Comparison of ENCODE assay signal across 14 cellular contexts in genomic region chr6:136594671-136595070, GRCh38. TPM values are rescaled to one million over a fixed set of nuclear protein-coding genes. Genes with fewer than 3 reads are reported as not detected.
A peak's percentile ranks its signal among the peaks of the same experiment; 100 is the strongest.
DNase-seq lines count a peak whose midpoint lies in the region; ATAC-seq and TF ChIP-seq lines count a peak whose summit lies in the region.
"Had no signal": no experiment of that assay in that cellular context is flagged by ENCODE, and none has a peak within 500 bp of the region (broad histone marks: within the 10 kb centered on the region; RNA-seq: fewer than 3 reads in every experiment).

No MANE protein-coding gene starts in this region.

- H3F3A ChIP-seq in SK-N-SH (replicated peaks; ENCODE audit: insufficient read depth), result peaks cover 22% of the 10 kb centered on the region

- H3K9me3 Mint-ChIP-seq in osteocyte (ENCODE audit: unreplicated experiment), result no peaks in the 10 kb centered on the region

- TF ChIP-seq EP300 in SK-N-SH (IDR thresholded peaks at IDR 0.05; ENCODE audit: borderline replicate concordance in 1 of 2, low read depth in 1 of 2, low read length in 1 of 2), result no peak

- H3K4me2 ChIP-seq in SK-N-SH (peak overlapping the region; percentile 64; the same call in 1 of the 2 replicates), Karpas-422 (ENCODE audit: low read depth, low read length, poor library complexity, severe bottlenecking) (no peak overlapping the region)

- no peak overlapping the region for H3K4me3 Mint-ChIP-seq in osteocyte (ENCODE audit: unreplicated experiment)

- intact Hi-C loops in ascending aorta (cut with DNase I), result loop anchor here (2.0 kb wide), 1 partner anchor 14 kb away; no protein-coding TSS in a partner anchor
- intact Hi-C loops in left colon (cut with DNase I, micrococcal nuclease), result no loop called here

- H3K27ac Mint-ChIP-seq in osteocyte (ENCODE audit: unreplicated experiment), result peak overlapping the region; percentile 65

- CTCF ChIA-PET in SK-N-SH (lab: Yijun Ruan, JAX), result interaction anchor here (1.1 to 1.3 kb wide), 2 partner anchors 14 to 198 kb away, joined by 4 to 5 read pairs; partner anchors contain the start of gene MAP3K5

- 93% methylated on average over 8 of the region's 8 CpGs for WGBS in SK-N-SH (ENCODE audit: low lambda C conversion rate)

- H3K36me3 ChIP-seq in SK-N-SH (replicated peaks in 1 of 2; ENCODE audit: control insufficient read depth in 1 of 2, insufficient read depth in 2 of 2, low read length in 1 of 2) (peaks cover 5 to 18% of the 10 kb centered on the region in 2 experiments), Karpas-422 (ENCODE audit: insufficient read depth, low read length) (no peaks in the 10 kb centered on the region), ascending aorta (peaks cover 29 to 55% of the 10 kb centered on the region in 2 donors)

- TF ChIP-seq RAD21 in SK-N-SH (IDR thresholded peaks at IDR 0.05; ENCODE audit: low read length), result no peak

- H3K79me2 ChIP-seq in SK-N-SH (ENCODE audit: insufficient read depth), result no peaks in the 10 kb centered on the region
- H3K79me2 ChIP-seq in Karpas-422 (ENCODE audit: low read length), result no peaks in the 10 kb centered on the region

- DNase-seq in SK-N-SH (no peak), Karpas-422 (peak; percentile 28), ascending aorta (ENCODE audit: low spot score in 2 of 2) (no peak), osteocyte (ENCODE audit: extremely low spot score, unreplicated experiment) (no peak), left colon (no peak), hippocampal formation (lab: John Stamatoyannopoulos, UW) (no peak), GF-D8 (lab: John Stamatoyannopoulos, UW) (no peak)
- DNase-seq: activated T-cell treated with anti-CD3 and anti-CD28 coated beads for 4 hours, DMS 273 treated with DMSO at 0.1 percent for 48 hours, heart right ventricle, NCI-H1092 treated with DMSO at 0.1 percent for 48 hours, sigmoid colon, upper lobe of right lung had no signal

- H3K4me3 ChIP-seq in SK-N-SH (ENCODE audit: low read depth in 2 of 2, low read length in 1 of 2) (peak overlapping the region in 1 of 2 experiments; percentile 52; a peak in 1 of 4 replicates), Karpas-422 (ENCODE audit: low read length) (no peak overlapping the region), ascending aorta (no peak overlapping the region)
- H3K4me3 ChIP-seq: heart right ventricle, sigmoid colon, upper lobe of right lung had no signal

- POLR2A ChIA-PET in SK-N-SH (lab: Yijun Ruan, JAX), result no interaction called here

- H3K4me1 ChIP-seq in SK-N-SH (ENCODE audit: control insufficient read depth in 1 of 2, insufficient read depth in 2 of 2, low read depth in 1 of 2, low read length in 1 of 2), result peaks cover 0 to 11% of the 10 kb centered on the region in 2 experiments; a peak in 3 of 4 replicates
- peaks cover 4% of the 10 kb centered on the region; the same call in 1 of the 2 replicates for H3K4me1 ChIP-seq in Karpas-422 (ENCODE audit: low read length)
- peaks cover 0 to 11% of the 10 kb centered on the region in 2 donors for H3K4me1 ChIP-seq in ascending aorta

- H3K27ac ChIP-seq in SK-N-SH (ENCODE audit: low read depth in 2 of 2, low read length in 1 of 2) (peak overlapping the region in 1 of 2 experiments; percentile 99; a peak in 3 of 4 replicates), Karpas-422 (ENCODE audit: low read length) (no peak overlapping the region), ascending aorta (peak overlapping the region; percentile 60 to 73)
- H3K27ac ChIP-seq: sigmoid colon had no signal

- H3K9me2 ChIP-seq in SK-N-SH (no peaks in the 10 kb centered on the region), Karpas-422 (replicated peaks; ENCODE audit: insufficient read depth, low read length) (no peaks in the 10 kb centered on the region)

- no peak for ATAC-seq in SK-N-SH treated with all-trans-retinoic acid at 6 μM for 48 hours
- no peak for ATAC-seq in left colon

- H3K9me3 ChIP-seq in SK-N-SH (no peaks in the 10 kb centered on the region), Karpas-422 (ENCODE audit: low read length) (no peaks in the 10 kb centered on the region), ascending aorta (no peaks in the 10 kb centered on the region)
- H3K9me3 ChIP-seq: heart right ventricle, sigmoid colon, upper lobe of right lung had no signal

- H2AFZ ChIP-seq in SK-N-SH (ENCODE audit: low read depth) (peak overlapping the region; percentile 67; the same call in 1 of the 2 replicates), Karpas-422 (ENCODE audit: low read length) (no peak overlapping the region)

- H3K27me3 Mint-ChIP-seq in osteocyte (ENCODE audit: unreplicated experiment), result no peaks in the 10 kb centered on the region

- peaks cover 3% of the 10 kb centered on the region for H3K36me3 Mint-ChIP-seq in osteocyte (ENCODE audit: unreplicated experiment)

- H3K27me3 ChIP-seq in SK-N-SH (ENCODE audit: insufficient read depth), result no peaks in the 10 kb centered on the region
- no peaks in the 10 kb centered on the region for H3K27me3 ChIP-seq in Karpas-422 (ENCODE audit: low read length)
- no peaks in the 10 kb centered on the region for H3K27me3 ChIP-seq in ascending aorta
- H3K27me3 ChIP-seq: heart right ventricle, sigmoid colon, upper lobe of right lung had no signal

- H4K20me1 ChIP-seq in SK-N-SH (ENCODE audit: insufficient read depth) (no peaks in the 10 kb centered on the region), Karpas-422 (ENCODE audit: insufficient read depth, low read depth, low read length) (no peaks in the 10 kb centered on the region)

- H3K9ac ChIP-seq in SK-N-SH, result peak overlapping the region; percentile 54; the same call in 1 of the 2 replicates
- H3K9ac ChIP-seq in Karpas-422 (ENCODE audit: low read length), result no peak overlapping the region

- H3K4me1 Mint-ChIP-seq in osteocyte (ENCODE audit: unreplicated experiment), result peaks cover 18% of the 10 kb centered on the region

- TF ChIP-seq CTCF in SK-N-SH (IDR thresholded peaks at IDR 0.05) (no peak), ascending aorta (IDR thresholded peaks at IDR 0.05) (no peak), osteocyte (IDR thresholded peaks at IDR 0.05) (no peak)

TF ChIP-seq in SK-N-SH, 30 proteins besides CTCF, POLR2A, EP300 and RAD21 (continues in another document):
- no peak for TF ChIP-seq USF2 (IDR thresholded peaks at IDR 0.05; ENCODE audit: borderline replicate concordance, low read depth, low read length)
- TF ChIP-seq POLR2AphosphoS5 (IDR thresholded peaks at IDR 0.05; ENCODE audit: low read depth, low read length), result no peak

TF ChIP-seq in SK-N-SH treated with all-trans-retinoic acid at 6 μM for 48 hours, 23 proteins besides CTCF, POLR2A, EP300 and RAD21 (continues in another document):
- TF ChIP-seq TSHZ2 (CRISPR knock-in tag; IDR thresholded peaks at IDR 0.05), result no peak
- TF ChIP-seq ISL1 (CRISPR knock-in tag; IDR thresholded peaks at IDR 0.05), result no peak
- TF ChIP-seq PPARA (CRISPR knock-in tag; IDR thresholded peaks at IDR 0.05; ENCODE audit: borderline replicate concordance), result no peak
- TF ChIP-seq POU6F1 (CRISPR knock-in tag; IDR thresholded peaks at IDR 0.05; ENCODE audit: borderline replicate concordance, low read depth), result no peak
- TF ChIP-seq ZFP3 (CRISPR knock-in tag; IDR thresholded peaks at IDR 0.05), result no peak
- no peak for TF ChIP-seq GLIS3 (CRISPR knock-in tag; IDR thresholded peaks at IDR 0.05)
- TF ChIP-seq BACH2 (CRISPR knock-in tag; IDR thresholded peaks at IDR 0.05; ENCODE audit: borderline replicate concordance), result no peak
- TF ChIP-seq OSR1 (CRISPR knock-in tag; IDR thresholded peaks at IDR 0.05), result no peak
- TF ChIP-seq ZC3H10 (CRISPR knock-in tag; IDR thresholded peaks at IDR 0.05), result no peak

RNA-seq across cellular contexts. Expression of gene MAP7, which starts 44.4 kb away (rescaled TPM):
- polyA plus RNA-seq in SK-N-SH (2012; rRNA removed), result 0.76 and 0.97 TPM in 2 replicates
- polyA plus RNA-seq in SK-N-SH (2012; cell fraction: cytosol; rRNA removed), result 0.99 and 1.3 TPM in 2 replicates
- 1.1 and 1.2 TPM in 2 replicates for polyA plus RNA-seq in SK-N-SH (2012; cell fraction: nucleus; rRNA removed)
- not detected in 2 replicates for total RNA-seq in Karpas-422 (2014; rRNA removed; shearing (Covaris generic); ENCODE audit: low replicate concordance)
- total RNA-seq in ascending aorta (not detected), osteocyte (0.38 and 0.68 TPM in 2 replicates), left colon (10 to 100 TPM; 72.6 to 82.7 TPM)

Comparison
In these comparisons a context has a peak if more than half of its experiments do, and no peak if none do; other contexts are left out.
1. RNA of gene MAP7, which starts 44.4 kb away (total RNA-seq): 72.6 to 82.7 TPM in left colon; 0.38 to 0.68 TPM in osteocyte, not detected in ascending aorta (single experiment) and not detected in Karpas-422; every median in the first group is over 10 times any median in the second.